ENCODE assay signal across 9 cellular contexts in genomic region chr22:38271101-38271500, GRCh38. TPM values are rescaled to one million over a fixed set of nuclear protein-coding genes. Genes with fewer than 3 reads are reported as not detected.
DNase-seq lines count a peak whose midpoint lies in the region; ATAC-seq and TF ChIP-seq lines count a peak whose summit lies in the region.
"Had no signal": no experiment of that assay in that cellular context is flagged by ENCODE, and none has a peak within 500 bp of the region (broad histone marks: within the 10 kb centered on the region; RNA-seq: fewer than 3 reads in every experiment).

No MANE protein-coding gene starts in this region.

- TF ChIP-seq CTCF in fibroblast of pulmonary artery (IDR thresholded peaks at IDR 0.05; ENCODE audit: low read length, missing control alignments) = no peak

- peak overlapping the region; percentile 41 for H3K27ac ChIP-seq in GM23248
- no peak overlapping the region for H3K27ac ChIP-seq in SJSA1

- WGBS in GM23248 (ENCODE audit: low coverage in 1 of 2, low lambda C conversion rate in 2 of 2, missing lambda C conversion rate in 2 of 2), 2 experiments = 47 to 49% methylated on average over 7 of the region's 7 CpGs

- peak overlapping the region; percentile 89 for H3K4me2 ChIP-seq in GM23248 (ENCODE audit: unreplicated experiment)
- peak overlapping the region; percentile 95 for H3K4me2 ChIP-seq in skeletal muscle satellite cell (ENCODE audit: low read length)

- H3K4me1 ChIP-seq in GM23248 (ENCODE audit: insufficient read depth) = peaks cover 28% of the 10 kb centered on the region
- peaks cover 50% of the 10 kb centered on the region for H3K4me1 ChIP-seq in SJSA1 (replicated peaks)
- peaks cover 34% of the 10 kb centered on the region for H3K4me1 ChIP-seq in skeletal muscle satellite cell (ENCODE audit: control insufficient read depth, insufficient read depth, low read length)

- no peaks in the 10 kb centered on the region for H3K9me2 ChIP-seq in GM23248 (ENCODE audit: insufficient read depth)

- peaks cover 66% of the 10 kb centered on the region for H3K79me2 ChIP-seq in GM23248 (ENCODE audit: insufficient read depth)

- no peaks in the 10 kb centered on the region for H3K36me3 ChIP-seq in GM23248 (ENCODE audit: low read depth)
- H3K36me3 ChIP-seq in SJSA1 = peaks cover 29% of the 10 kb centered on the region
- H3K36me3 ChIP-seq in skeletal muscle satellite cell (ENCODE audit: insufficient read depth, low read length) = peaks cover 16% of the 10 kb centered on the region

- in situ Hi-C loops in GM23248 (cut with MboI) = no loop called here

- H3K9ac ChIP-seq in GM23248 (peak overlapping the region; percentile 91), skeletal muscle satellite cell (ENCODE audit: low read depth, low read length) (peak overlapping the region; percentile 92)

- H4K20me1 ChIP-seq in GM23248 (ENCODE audit: insufficient read depth) = no peaks in the 10 kb centered on the region; the same call in 1 of the 2 replicates

- H3K9me3 ChIP-seq in GM23248 (ENCODE audit: low read depth) (no peaks in the 10 kb centered on the region), SJSA1 (replicated peaks) (no peaks in the 10 kb centered on the region), skeletal muscle satellite cell (replicated peaks; ENCODE audit: low read length) (no peaks in the 10 kb centered on the region)

- H3K4me3 ChIP-seq in GM23248 (peak overlapping the region; percentile 77), SJSA1 (peak overlapping the region; percentile 99; the same call in 1 of the 2 replicates), fibroblast of pulmonary artery (replicated peaks; ENCODE audit: low read depth, low read length) (peak overlapping the region; percentile 89), skeletal muscle satellite cell (ENCODE audit: low read length) (peak overlapping the region; percentile 98)

- ATAC-seq in GM18517 (IDR thresholded peaks at IDR 0.05; ENCODE audit: unreplicated experiment) (no peak), HG02642 (IDR thresholded peaks at IDR 0.05; ENCODE audit: poor library complexity, unreplicated experiment) (no peak), GM21825 (IDR thresholded peaks at IDR 0.05; ENCODE audit: unreplicated experiment) (no peak)

- H3F3A ChIP-seq in GM23248 (ENCODE audit: insufficient read depth) = peaks cover 6% of the 10 kb centered on the region

- no peak overlapping the region for H2AFZ ChIP-seq in GM23248

- H3K27me3 ChIP-seq in GM23248 (replicated peaks; ENCODE audit: insufficient read depth) (no peaks in the 10 kb centered on the region), SJSA1 (replicated peaks) (no peaks in the 10 kb centered on the region), skeletal muscle satellite cell (ENCODE audit: control insufficient read depth, insufficient read depth, low read length) (no peaks in the 10 kb centered on the region)

- no peak for DNase-seq in GM23248
- no peak for DNase-seq in SJSA1 (ENCODE audit: low read depth in 1 of 2, low spot score in 2 of 2)
- DNase-seq in fibroblast of pulmonary artery (ENCODE audit: low read depth) = no peak
- DNase-seq in EL = no peak
- DNase-seq: effector memory CD4-positive, alpha-beta T cell had no signal

RNA-seq across cellular contexts. Expression of gene TMEM184B, which starts 1.7 kb away (rescaled TPM):
- total RNA-seq in GM23248 (2014; rRNA removed; shearing (Covaris generic)) = 73.2 and 91.0 TPM in 2 replicates
- polyA plus RNA-seq in GM23248 (2016; fragmentation: Nextera tagmentation; extraction: Ambion mirVana) = 82.7 and 83.7 TPM in 2 replicates
- total RNA-seq in SJSA1 (2014; rRNA removed; shearing (Covaris generic)) = 22.0 and 23.8 TPM in 2 replicates
- 33.0 and 43.7 TPM in 2 replicates for total RNA-seq in skeletal muscle satellite cell (2012; rRNA removed)

RNA-seq across cellular contexts. Expression of gene CSNK1E, which starts 46.1 kb away (rescaled TPM):
- 117 and 130 TPM in 2 replicates for total RNA-seq in GM23248 (2014; rRNA removed; shearing (Covaris generic))
- polyA plus RNA-seq in GM23248 (2016; fragmentation: Nextera tagmentation; extraction: Ambion mirVana) = 46.9 and 48.1 TPM in 2 replicates
- total RNA-seq in SJSA1 (2014; rRNA removed; shearing (Covaris generic)) = 82.0 and 118 TPM in 2 replicates
- total RNA-seq in skeletal muscle satellite cell (2012; rRNA removed) = 128 and 132 TPM in 2 replicates
